Comparison of ENCODE assay signal across 19 cellular contexts in genomic region chr2:213848631-213849030, GRCh38.
DNase-seq lines count a peak whose midpoint lies in the region; ATAC-seq, FAIRE-seq and TF ChIP-seq lines count a peak whose summit lies in the region.
"Had no signal": no experiment of that assay in that cellular context is flagged by ENCODE, and none has a peak within 500 bp of the region (broad histone marks: within the 10 kb centered on the region; RNA-seq: fewer than 3 reads in every experiment).

No MANE protein-coding gene starts in this region.

- DNase-seq in AG10803 (ENCODE audit: low read depth) = peak; percentile 24
- peak; percentile 5 for DNase-seq in NCI-H2029 (lab: John Stamatoyannopoulos, UW)
- DNase-seq in adipocyte (ENCODE audit: low read depth) = peak; percentile 86
- DNase-seq in fibroblast of the conjunctiva (ENCODE audit: low read depth) = peak; percentile 61
- DNase-seq in NOMO-1 treated with DMSO at 0.1 percent for 48 hours (lab: John Stamatoyannopoulos, UW; ENCODE audit: unreplicated experiment) = no peak
- DNase-seq in right cardiac atrium = no peak
- no peak for DNase-seq in GM12891 (ENCODE audit: insufficient read length, low spot score)
- DNase-seq in COLO829 (ENCODE audit: low spot score) = no peak
- DNase-seq: activated CD4-positive, alpha-beta T cell treated with anti-CD3 and anti-CD28 coated beads, Interleukin-2, amount 50 U/mL, for 4 hours; activated T-cell treated with anti-CD3 and anti-CD28 coated beads, Interleukin-2, amount 50 U/mL, for 24 hours; effector memory CD8-positive, alpha-beta T cell; NCI-H1694; NCI-H748 treated with DMSO at 0.1 percent for 48 hours; small intestine; stimulated activated CD4-positive, alpha-beta T cell treated with anti-CD3 and anti-CD28 coated beads, Interleukin-4, amount 100 ng/mL, for 4 hours; SW 1271 had no signal

- no peaks in the 10 kb centered on the region for H3K36me3 ChIP-seq in adipocyte (ENCODE audit: control insufficient read depth, insufficient read depth, low read length, severe bottlenecking)

- TF ChIP-seq CTCF in AG10803 (conservative IDR thresholded peaks at IDR 0.05; ENCODE audit: low read length) = no peak

- H3K9me3 ChIP-seq in adipocyte (ENCODE audit: control insufficient read depth, low read length) = no peaks in the 10 kb centered on the region
- H3K9me3 ChIP-seq in right cardiac atrium (ENCODE audit: control insufficient read depth, low read length) = no peaks in the 10 kb centered on the region

- H3K4me3 ChIP-seq in AG10803 (ENCODE audit: low read length) (no peak overlapping the region), adipocyte (ENCODE audit: low read length) (no peak overlapping the region), right cardiac atrium (ENCODE audit: low read length) (no peak overlapping the region)

- ATAC-seq in right cardiac atrium = no peak
- ATAC-seq: effector memory CD8-positive, alpha-beta T cell had no signal

- intact Hi-C loops in right cardiac atrium (cut with DNase I) = no loop called here

- FAIRE-seq in GM12891 (lab: Jason Lieb, UNC) = no peak
- FAIRE-seq: G401.6, RCC 7860, small intestine had no signal

- peaks cover 11% of the 10 kb centered on the region for H3K4me1 ChIP-seq in adipocyte (ENCODE audit: control insufficient read depth, insufficient read depth, low read length)
- no peaks in the 10 kb centered on the region for H3K4me1 ChIP-seq in right cardiac atrium (ENCODE audit: control insufficient read depth, insufficient read depth, low read length)
- H3K4me1 ChIP-seq: parathyroid adenoma had no signal

- no peak overlapping the region for H3K9ac ChIP-seq in adipocyte (ENCODE audit: low read length)
- H3K9ac ChIP-seq: parathyroid adenoma had no signal

- no peak for TF ChIP-seq POLR2A in GM12891 (IDR thresholded peaks at IDR 0.05; ENCODE audit: low read depth, low read length)

- WGBS in right cardiac atrium = 51% methylated on average over 4 of the region's 4 CpGs

- no peak overlapping the region for H3K27ac ChIP-seq in right cardiac atrium (ENCODE audit: low read length)
- H3K27ac ChIP-seq: parathyroid adenoma had no signal

- H3K27me3 ChIP-seq in adipocyte (replicated peaks; ENCODE audit: control insufficient read depth, insufficient read depth, low read length) (no peaks in the 10 kb centered on the region), right cardiac atrium (ENCODE audit: control insufficient read depth, insufficient read depth) (no peaks in the 10 kb centered on the region)

TF ChIP-seq in GM12891, 5 proteins besides CTCF, POLR2A, EP300 and RAD21:
- TF ChIP-seq PAX5 (IDR thresholded peaks at IDR 0.05; ENCODE audit: insufficient read depth, low read length, severe bottlenecking) = no peak

Comparison
In these comparisons a context has a peak if more than half of its experiments do, and no peak if none do; other contexts are left out.
1. DNase-seq: peak in AG10803 (single experiment), NCI-H2029 (single experiment), adipocyte (single experiment) and fibroblast of the conjunctiva (single experiment); none in NOMO-1 treated with DMSO at 0.1 percent for 48 hours (single experiment), right cardiac atrium (0 of 3), GM12891 (single experiment) and COLO829 (single experiment).